ENCODE assay signal across 25 cellular contexts in genomic region chr3:126422571-126423091, GRCh38. TPM values are rescaled to one million over a fixed set of nuclear protein-coding genes. Genes with fewer than 3 reads are reported as not detected.
"Had no signal": no experiment of that assay in that cellular context is flagged by ENCODE, and none has a peak within 500 bp of the region (broad histone marks: within the 10 kb centered on the region; RNA-seq: fewer than 3 reads in every experiment).

No MANE protein-coding gene starts in this region.

- DNase-seq: activated CD4-positive, CD25-positive, alpha-beta regulatory T cell treated with anti-CD3 and anti-CD28 coated beads, Interleukin-2, amount 50 U/mL, for 72 hours; activated CD8-positive, alpha-beta memory T cell treated with anti-CD3 and anti-CD28 coated beads for 24 hours; activated gamma-delta T cell treated with Interleukin-2 at 50 U/mL for 16 hours; cerebellar nuclear complex; effector CD4-positive, alpha-beta T cell; heart left ventricle; immature natural killer cell; nucleus accumbens; stimulated activated CD4-positive, alpha-beta T cell treated with anti-CD3 and anti-CD28 coated beads, Interleukin-2, amount 100 ng/mL, for 48 hours; upper lobe of right lung had no signal

- H3K4me1 ChIP-seq: adrenal gland, breast epithelium, gastroesophageal sphincter, heart left ventricle, upper lobe of right lung had no signal

- H3K4me3 ChIP-seq: adrenal gland, breast epithelium, gastroesophageal sphincter, heart left ventricle, thoracic aorta, upper lobe of right lung had no signal

- H3K27ac Mint-ChIP-seq: activated naive CD4-positive, alpha-beta T cell treated with anti-CD3 and anti-CD28 coated beads, Interleukin-2, amount 50 U/mL, for 72 hours; activated T-helper 1 cell treated with anti-CD3 and anti-CD28 coated beads, Interleukin-12 subunit alpha, Interleukin-12 subunit beta, Interleukin-2, Interleukin-4 antibody, amounts not matched to agents 30 ng/mL and 10 ng/mL and 1 ng/mL, durations not matched to agents 14 hours and 24 hours and 36 hours; immature natural killer cell; mesothelial cell of epicardium; nephron; progenitor cell of endocrine pancreas; T-helper 1 cell treated with Interleukin-12 subunit alpha and Interleukin-12 subunit beta and Interleukin-4 antibody, amounts not matched to agents 30 μg/mL and 1 μg/mL, for 36 hours had no signal

- H3K27me3 Mint-ChIP-seq: progenitor cell of endocrine pancreas had no signal

- H3K9me3 ChIP-seq: upper lobe of right lung had no signal

- ATAC-seq: activated naive CD4-positive, alpha-beta T cell treated with anti-CD3 and anti-CD28 coated beads, Interleukin-2, amount 50 U/mL, for 72 hours; esophagus mucosa had no signal

- H3K4me1 Mint-ChIP-seq: immature natural killer cell, mesothelial cell of epicardium, nephron had no signal

- H3K36me3 ChIP-seq: adrenal gland, breast epithelium, heart left ventricle, thoracic aorta, upper lobe of right lung had no signal

- H3K27ac ChIP-seq: adrenal gland, breast epithelium, gastroesophageal sphincter, heart left ventricle, thoracic aorta, upper lobe of right lung, VCaP had no signal

- H3K4me3 Mint-ChIP-seq: activated T-helper 1 cell treated with anti-CD3 and anti-CD28 coated beads, Interleukin-12 subunit alpha, Interleukin-12 subunit beta, Interleukin-2, Interleukin-4 antibody, amounts not matched to agents 30 ng/mL and 10 ng/mL and 1 ng/mL, durations not matched to agents 14 hours and 24 hours and 36 hours; immature natural killer cell; mesothelial cell of epicardium; nephron; T-helper 1 cell treated with Interleukin-12 subunit alpha and Interleukin-12 subunit beta and Interleukin-4 antibody, amounts not matched to agents 30 μg/mL and 1 μg/mL, for 36 hours had no signal

- FAIRE-seq: astrocyte had no signal

RNA-seq across cellular contexts. Expression of gene CFAP100, which starts 27.9 kb away (rescaled TPM):
- total RNA-seq: activated naive CD4-positive, alpha-beta T cell treated with anti-CD3 and anti-CD28 coated beads, Interleukin-2, amount 50 U/mL, for 72 hours; activated T-helper 1 cell treated with anti-CD3 and anti-CD28 coated beads, Interleukin-12 subunit alpha, Interleukin-12 subunit beta, Interleukin-2, Interleukin-4 antibody, amounts not matched to agents 30 ng/mL and 10 ng/mL and 1 ng/mL, durations not matched to agents 14 hours and 24 hours and 36 hours; adrenal gland; astrocyte; breast epithelium; esophagus mucosa; gastroesophageal sphincter; heart left ventricle; lower leg skin; mesothelial cell of epicardium; skeletal muscle tissue; thoracic aorta; upper lobe of right lung had no signal
- polyA plus RNA-seq: adrenal gland, heart left ventricle, immature natural killer cell had no signal
